Comparison of ENCODE assay signal across 32 cellular contexts in genomic region chr4:89727236-89727635, GRCh38.
"Had no signal": no experiment of that assay in that cellular context is flagged by ENCODE, and none has a peak within 500 bp of the region (broad histone marks: within the 10 kb centered on the region; RNA-seq: fewer than 3 reads in every experiment).

No MANE protein-coding gene starts in this region.

- DNase-seq: activated B cell treated with CpG ODN at 0.5 μM for 24 hours; activated CD4-positive, alpha-beta T cell treated with anti-CD3 and anti-CD28 coated beads for 48 hours; activated CD4-positive, alpha-beta T cell treated with anti-CD3 and anti-CD28 coated beads, Interleukin-2, amount 50 U/mL, for 1 hour; activated CD4-positive, alpha-beta T cell treated with anti-CD3 and anti-CD28 coated beads, Interleukin-2, amount 50 U/mL, for 48 hours; activated CD8-positive, alpha-beta memory T cell treated with anti-CD3 and anti-CD28 coated beads for 24 hours; activated CD8-positive, alpha-beta T cell treated with anti-CD3 and anti-CD28 coated beads for 36 hours; activated effector memory CD4-positive, alpha-beta T cell treated with Interleukin-2 at 50 U/mL for 16 hours; activated gamma-delta T cell treated with Interleukin-2 at 50 U/mL for 16 hours; activated naive CD4-positive, alpha-beta T cell treated with anti-CD3 and anti-CD28 coated beads, Interleukin-2, amount 50 U/mL, for 16 hours; activated naive CD4-positive, alpha-beta T cell treated with Interleukin-2 at 50 U/mL for 16 hours; activated naive CD8-positive, alpha-beta T cell treated with anti-CD3 and anti-CD28 coated beads, Interleukin-2, amount 50 U/mL, for 24 hours; activated T-cell treated with anti-CD3 and anti-CD28 coated beads, Interleukin-2, amount 50 U/mL, for 4 hours; adrenal gland; amygdala; aorta; body of pancreas; central memory CD4-positive, alpha-beta T cell; cerebellar nuclear complex; colonic mucosa; effector CD8-positive, alpha-beta T cell; gastrocnemius medialis; glutamatergic neuron; heart left ventricle; T-helper 17 cell; T1000; WERI-Rb-1 had no signal

- H3K27ac Mint-ChIP-seq: activated B cell treated with CpG ODN at 0.5 μM for 24 hours; activated CD8-positive, alpha-beta T cell treated with anti-CD3 and anti-CD28 coated beads for 36 hours; activated naive CD8-positive, alpha-beta T cell; activated naive CD8-positive, alpha-beta T cell treated with anti-CD3 and anti-CD28 coated beads, Interleukin-2, amount 50 U/mL, for 24 hours; activated T-helper 17 cell treated with anti-CD3 and anti-CD28 coated beads, Interleukin-2, amount 50 U/mL, for 72 hours; T-helper 17 cell; T-helper 2 cell treated with Interferon-gamma antibody and Interleukin-4, amounts not matched to agents 5 μg/mL and 100 μg/mL, for 36 hours had no signal

- H3K4me1 ChIP-seq: adrenal gland, body of pancreas, colonic mucosa, gastrocnemius medialis, heart left ventricle had no signal

- H3K27me3 Mint-ChIP-seq: activated B cell treated with CpG ODN at 0.5 μM for 24 hours had no signal

- H3K27ac ChIP-seq: adrenal gland, body of pancreas, cardiac muscle cell, colonic mucosa, gastrocnemius medialis, heart left ventricle, WERI-Rb-1 had no signal

- FAIRE-seq: endometrium, endothelial cell of umbilical vein had no signal

- H3K4me3 Mint-ChIP-seq: activated B cell treated with CpG ODN at 0.5 μM for 24 hours; activated CD8-positive, alpha-beta T cell treated with anti-CD3 and anti-CD28 coated beads for 36 hours; activated naive CD8-positive, alpha-beta T cell; activated naive CD8-positive, alpha-beta T cell treated with anti-CD3 and anti-CD28 coated beads, Interleukin-2, amount 50 U/mL, for 24 hours; activated T-cell treated with anti-CD3 and anti-CD28 coated beads, Interleukin-2, amount 50 U/mL, for 4 hours; activated T-helper 17 cell treated with anti-CD3 and anti-CD28 coated beads, Interleukin-2, amount 50 U/mL, for 72 hours; T-helper 17 cell; T-helper 2 cell treated with Interferon-gamma antibody and Interleukin-4, amounts not matched to agents 5 μg/mL and 100 μg/mL, for 36 hours had no signal

- H3K4me1 Mint-ChIP-seq: activated B cell treated with CpG ODN at 0.5 μM for 24 hours; activated naive CD8-positive, alpha-beta T cell treated with anti-CD3 and anti-CD28 coated beads, Interleukin-2, amount 50 U/mL, for 24 hours; activated T-helper 17 cell treated with anti-CD3 and anti-CD28 coated beads, Interleukin-2, amount 50 U/mL, for 72 hours; T-helper 17 cell had no signal

- H3K27me3 ChIP-seq: adrenal gland, body of pancreas, cardiac muscle cell, colonic mucosa, gastrocnemius medialis, heart left ventricle had no signal

- H3K4me3 ChIP-seq: adrenal gland, body of pancreas, cardiac muscle cell, colonic mucosa, gastrocnemius medialis, heart left ventricle had no signal

- H3K9me3 Mint-ChIP-seq: activated B cell treated with CpG ODN at 0.5 μM for 24 hours; activated CD8-positive, alpha-beta T cell treated with anti-CD3 and anti-CD28 coated beads for 36 hours; activated naive CD8-positive, alpha-beta T cell treated with anti-CD3 and anti-CD28 coated beads, Interleukin-2, amount 50 U/mL, for 24 hours; activated T-cell treated with anti-CD3 and anti-CD28 coated beads, Interleukin-2, amount 50 U/mL, for 4 hours; activated T-helper 17 cell treated with anti-CD3 and anti-CD28 coated beads, Interleukin-2, amount 50 U/mL, for 72 hours; T-helper 2 cell treated with Interferon-gamma antibody and Interleukin-4, amounts not matched to agents 5 μg/mL and 100 μg/mL, for 36 hours had no signal

- H3K9me3 ChIP-seq: adrenal gland, body of pancreas, colonic mucosa, gastrocnemius medialis, heart left ventricle had no signal

- H3K36me3 Mint-ChIP-seq: activated naive CD8-positive, alpha-beta T cell had no signal

- H3K36me3 ChIP-seq: adrenal gland, cardiac muscle cell, colonic mucosa, gastrocnemius medialis, heart left ventricle, WERI-Rb-1 had no signal
